In the genomic region with DNA sequence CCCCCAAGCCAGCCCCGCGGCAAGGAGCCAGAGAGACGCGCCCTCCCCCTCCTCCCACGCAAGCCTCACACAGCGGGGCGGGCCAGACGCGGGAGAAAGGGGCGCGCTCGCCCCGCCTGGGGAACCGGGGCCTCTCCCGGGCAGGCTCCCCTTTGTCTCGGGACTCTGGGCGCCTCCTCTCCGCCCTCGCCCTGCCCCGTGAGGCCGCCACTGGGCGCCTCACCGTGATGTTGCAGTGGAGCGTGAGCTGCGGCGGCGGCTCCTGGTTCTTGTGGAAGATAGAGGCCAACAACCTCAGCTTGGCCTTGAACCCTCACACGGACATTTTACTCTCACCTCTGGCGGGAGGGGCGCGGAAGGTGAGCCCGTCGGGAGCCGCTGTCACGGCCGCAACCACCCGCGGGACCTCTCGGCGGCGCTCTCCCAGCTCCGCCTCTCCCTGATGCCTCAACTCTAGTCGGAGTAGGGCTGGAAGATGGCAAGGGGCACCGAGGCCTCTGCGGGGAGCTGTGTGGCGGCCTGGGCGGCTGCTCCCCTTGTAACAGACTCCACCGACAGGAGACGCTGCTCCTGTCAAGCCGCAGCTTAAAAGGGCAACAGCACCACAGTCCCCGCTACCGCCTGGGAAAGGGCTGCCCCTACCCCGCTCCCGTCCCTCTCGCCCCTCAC, we compare ENCODE assay signal across 8 cellular contexts.
DNase-seq lines count a peak whose midpoint lies in the region; ATAC-seq and TF ChIP-seq lines count a peak whose summit lies in the region.
"Not testable (repeated sequence)": the region's sequence is repeated elsewhere in the genome, so short reads cannot be mapped to it uniquely, and the experiment has no call there.

No MANE protein-coding gene starts in this region.

- not testable (repeated sequence) for TF ChIP-seq EP300 in upper lobe of left lung (IDR thresholded peaks at IDR 0.05)

- not testable (repeated sequence) for H3K9me3 ChIP-seq in Peyer's patch, right lobe of liver, upper lobe of left lung

- TF ChIP-seq CTCF in BJ (IDR thresholded peaks at IDR 0.05; ENCODE audit: insufficient read depth, low read depth, low read length); Peyer's patch (IDR thresholded peaks at IDR 0.05); cardiac fibroblast (IDR thresholded peaks at IDR 0.05; ENCODE audit: low read depth, low read length); fibroblast of villous mesenchyme (IDR thresholded peaks at IDR 0.05; ENCODE audit: insufficient read depth, low read depth, low read length); right lobe of liver (IDR thresholded peaks at IDR 0.05); upper lobe of left lung (IDR thresholded peaks at IDR 0.05): not testable (repeated sequence)

- ATAC-seq in right lobe of liver; sciatic nerve; upper lobe of left lung (ENCODE audit: low FRiP score in 2 of 2): not testable (repeated sequence)

- POLR2A ChIA-PET in BJ (lab: Charles Lee) = not testable (repeated sequence)

- H3K4me3 ChIP-seq in BJ (ENCODE audit: low read depth, low read length) (0 out of 2 replicates have a peak overlapping the region, but pooled peaks have one; percentile 13), Peyer's patch (peak overlapping the region in 3 of 4 donors; percentile 40 to 46 (median 42)), cardiac fibroblast (replicated peaks in 1 of 2; ENCODE audit: low read depth in 2 of 2, low read length in 2 of 2) (peak overlapping the region; percentile 24 to 41), fibroblast of villous mesenchyme (ENCODE audit: low read depth, low read length) (peak overlapping the region; percentile 25), right lobe of liver (peak overlapping the region in 2 of 3 donors; percentile 18 to 39), upper lobe of left lung (peak overlapping the region in 3 of 4 donors; percentile 30 to 38 (median 33))

- not testable (repeated sequence) for H3K27me3 ChIP-seq in BJ (ENCODE audit: control insufficient read depth, insufficient read depth, low read length); Peyer's patch; right lobe of liver; upper lobe of left lung

- CTCF ChIA-PET in BJ (lab: Yijun Ruan, JAX) = not testable (repeated sequence)

- not testable (repeated sequence) for TF ChIP-seq POLR2A in Peyer's patch (IDR thresholded peaks at IDR 0.05); right lobe of liver (IDR thresholded peaks at IDR 0.05); upper lobe of left lung (IDR thresholded peaks at IDR 0.05)

- DNase-seq in BJ (ENCODE audit: low read depth); cardiac fibroblast (ENCODE audit: low read depth in 2 of 2); fibroblast of villous mesenchyme (ENCODE audit: low read depth): not testable (repeated sequence)
- DNase-seq in Peyer's patch (peak in 1 of 3 donors; percentile 26), right lobe of liver (peak in 1 of 3 donors; percentile 38), sciatic nerve (ENCODE audit: low spot score) (peak; percentile 13), upper lobe of left lung (peak; percentile 14 to 30)
- DNase-seq in activated T-cell treated with anti-CD3 and anti-CD28 coated beads, Interleukin-2, amount 50 U/mL, for 1 hour = peak; percentile 29

- no CpG with 5 or more reads among the region's 55 CpGs for WGBS in right lobe of liver (ENCODE audit: insufficient coverage, low coverage, low lambda C conversion rate, missing lambda C conversion rate)
- WGBS in upper lobe of left lung, 2 donors = no CpG with 5 or more reads among the region's 55 CpGs

- H3K27ac ChIP-seq in Peyer's patch = peak overlapping the region in 3 of 4 donors; percentile 46 to 64 (median 63)
- not testable (repeated sequence) for H3K27ac ChIP-seq in right lobe of liver
- H3K27ac ChIP-seq in upper lobe of left lung = peak overlapping the region in 1 of 4 donors; percentile 83

- intact Hi-C loops in right lobe of liver (cut with DNase I); sciatic nerve (cut with DNase I): not testable (repeated sequence)

- H3K4me1 ChIP-seq in Peyer's patch, right lobe of liver, upper lobe of left lung: not testable (repeated sequence)

- H3K36me3 ChIP-seq in BJ (ENCODE audit: control insufficient read depth, insufficient read depth, low read length); Peyer's patch; right lobe of liver; upper lobe of left lung: not testable (repeated sequence)
